9 cellular contexts compared by ENCODE assay signal in genomic region chr2:174573621-174574081, GRCh38. TPM values are rescaled to one million over a fixed set of nuclear protein-coding genes. Genes with fewer than 3 reads are reported as not detected.
DNase-seq lines count a peak whose midpoint lies in the region; ATAC-seq and TF ChIP-seq lines count a peak whose summit lies in the region.
"Had no signal": no experiment of that assay in that cellular context is flagged by ENCODE, and none has a peak within 500 bp of the region (broad histone marks: within the 10 kb centered on the region; RNA-seq: fewer than 3 reads in every experiment).

No MANE protein-coding gene starts in this region.

- peak; percentile 68 for ATAC-seq in CD4-positive, alpha-beta T cell (ENCODE audit: poor library complexity)
- peak; percentile 8 for ATAC-seq in activated naive CD8-positive, alpha-beta T cell treated with anti-CD3 and anti-CD28 coated beads, Interleukin-2, amount 50 U/mL, for 24 hours
- ATAC-seq in HG03354 (IDR thresholded peaks at IDR 0.05; ENCODE audit: poor library complexity, severe bottlenecking, unreplicated experiment) (no peak), HG03378 (IDR thresholded peaks at IDR 0.05; ENCODE audit: unreplicated experiment) (no peak), GM21737 (IDR thresholded peaks at IDR 0.05; ENCODE audit: unreplicated experiment) (no peak)

- H2AK5ac ChIP-seq in mesenchymal stem cell (ENCODE audit: low read length, severe bottlenecking): no peak overlapping the region

- peak; percentile 11 for TF ChIP-seq CTCF in CD4-positive, alpha-beta T cell (IDR thresholded peaks at IDR 0.05)
- peak; percentile 23 for TF ChIP-seq CTCF in RWPE1 (conservative IDR thresholded peaks at IDR 0.05; ENCODE audit: low read depth)

- peak overlapping the region; percentile 1 for H4K91ac ChIP-seq in mesenchymal stem cell (ENCODE audit: low read length)

- no peaks in the 10 kb centered on the region for H3K9me3 ChIP-seq in CD4-positive, alpha-beta T cell (ENCODE audit: control insufficient read depth, low read length)
- H3K9me3 ChIP-seq in mesenchymal stem cell (ENCODE audit: control insufficient read depth, low read length): no peaks in the 10 kb centered on the region

- no peak overlapping the region for H2BK12ac ChIP-seq in mesenchymal stem cell (ENCODE audit: low read length in 2 of 2)

- no peak overlapping the region for H4K8ac ChIP-seq in mesenchymal stem cell (ENCODE audit: low read length)

- no peaks in the 10 kb centered on the region for H3K9me3 Mint-ChIP-seq in CD4-positive, alpha-beta T cell
- no peaks in the 10 kb centered on the region for H3K9me3 Mint-ChIP-seq in activated naive CD8-positive, alpha-beta T cell treated with anti-CD3 and anti-CD28 coated beads, Interleukin-2, amount 50 U/mL, for 24 hours

- H2AFZ ChIP-seq in mesenchymal stem cell (ENCODE audit: low read depth, low read length): no peak overlapping the region

- peaks cover 100% of the 10 kb centered on the region for H3K36me3 Mint-ChIP-seq in CD4-positive, alpha-beta T cell (ENCODE audit: low read depth)
- H3K36me3 Mint-ChIP-seq in activated naive CD8-positive, alpha-beta T cell treated with anti-CD3 and anti-CD28 coated beads, Interleukin-2, amount 50 U/mL, for 24 hours (ENCODE audit: low read depth): peaks cover 80% of the 10 kb centered on the region

- no peak overlapping the region for H2BK5ac ChIP-seq in mesenchymal stem cell (ENCODE audit: low read depth, low read length, poor library complexity, severe bottlenecking)

- no peaks in the 10 kb centered on the region for H3K27me3 Mint-ChIP-seq in CD4-positive, alpha-beta T cell
- H3K27me3 Mint-ChIP-seq in activated naive CD8-positive, alpha-beta T cell treated with anti-CD3 and anti-CD28 coated beads, Interleukin-2, amount 50 U/mL, for 24 hours: no peaks in the 10 kb centered on the region

- no peaks in the 10 kb centered on the region for H3K27me3 ChIP-seq in CD4-positive, alpha-beta T cell (ENCODE audit: control insufficient read depth, insufficient read depth, low read length)
- H3K27me3 ChIP-seq in mesenchymal stem cell (ENCODE audit: control insufficient read depth in 1 of 2, insufficient read depth in 1 of 2, low read length in 2 of 2): no peaks in the 10 kb centered on the region

- no peak overlapping the region for H2BK15ac ChIP-seq in mesenchymal stem cell (ENCODE audit: low read depth, poor library complexity, severe bottlenecking)

- peak overlapping the region; percentile 77 for H3K27ac Mint-ChIP-seq in CD4-positive, alpha-beta T cell
- peak overlapping the region; percentile 84 for H3K27ac Mint-ChIP-seq in activated naive CD8-positive, alpha-beta T cell treated with anti-CD3 and anti-CD28 coated beads, Interleukin-2, amount 50 U/mL, for 24 hours

- H3K4me1 Mint-ChIP-seq in CD4-positive, alpha-beta T cell (ENCODE audit: low read depth): peaks cover 81% of the 10 kb centered on the region
- peaks cover 70% of the 10 kb centered on the region for H3K4me1 Mint-ChIP-seq in activated naive CD8-positive, alpha-beta T cell treated with anti-CD3 and anti-CD28 coated beads, Interleukin-2, amount 50 U/mL, for 24 hours

- H3K4me3 Mint-ChIP-seq in CD4-positive, alpha-beta T cell: peak overlapping the region; percentile 40
- no peak overlapping the region for H3K4me3 Mint-ChIP-seq in activated naive CD8-positive, alpha-beta T cell treated with anti-CD3 and anti-CD28 coated beads, Interleukin-2, amount 50 U/mL, for 24 hours

- no peak overlapping the region for H3K23ac ChIP-seq in mesenchymal stem cell (ENCODE audit: low read length in 2 of 2)

- H3K27ac ChIP-seq in CD4-positive, alpha-beta T cell (ENCODE audit: low read depth, low read length): peak overlapping the region; percentile 48
- H3K27ac ChIP-seq in RWPE1 (peak overlapping the region; percentile 92), mesenchymal stem cell (ENCODE audit: low read length, poor library complexity, severe bottlenecking) (no peak overlapping the region)
- H3K27ac ChIP-seq: C4-2B had no signal

- H3K14ac ChIP-seq in mesenchymal stem cell (ENCODE audit: low read length in 2 of 2): no peak overlapping the region

- intact Hi-C loops in CD4-positive, alpha-beta T cell (cut with DNase I, micrococcal nuclease): no loop called here

- peaks cover 3% of the 10 kb centered on the region for H3K79me1 ChIP-seq in mesenchymal stem cell (replicated peaks; ENCODE audit: low read length, poor library complexity, severe bottlenecking)

- no peaks in the 10 kb centered on the region for H3K4me1 ChIP-seq in mesenchymal stem cell (ENCODE audit: control insufficient read depth, insufficient read depth, low read depth, low read length)

- H3K18ac ChIP-seq in mesenchymal stem cell (ENCODE audit: low read depth in 1 of 2, low read length in 2 of 2): no peak overlapping the region

- peak overlapping the region in 1 of 2 experiments; percentile 58 for H3K4ac ChIP-seq in mesenchymal stem cell (ENCODE audit: low read depth in 1 of 2, low read length in 2 of 2)

- WGBS in mesenchymal stem cell: 94% methylated on average over 5 of the region's 6 CpGs

- H3K9ac ChIP-seq in mesenchymal stem cell (ENCODE audit: low read length): no peak overlapping the region

- peaks cover 24 to 88% of the 10 kb centered on the region in 2 experiments for H3K36me3 ChIP-seq in mesenchymal stem cell (ENCODE audit: control insufficient read depth in 1 of 2, insufficient read depth in 2 of 2, low read depth in 1 of 2, low read length in 2 of 2)

- CTCF ChIA-PET in CD4-positive, alpha-beta T cell (lab: Charles Lee): interaction anchor here (0.6 to 12.2 kb wide), 5 partner anchors 13 to 110 kb away, joined by 3 to 243 read pairs (median 4); partner anchors contain the start of gene WIPF1
- CTCF ChIA-PET in RWPE1 (lab: Yijun Ruan, JAX): interaction anchor here (0.7 kb wide), 1 partner anchor 111 kb away, joined by 3 read pairs; no protein-coding TSS in a partner anchor

- DNase-seq in CD4-positive, alpha-beta T cell: peak in 5 of 10 experiments; percentile 26 to 52 (median 33)
- DNase-seq in RWPE1 (ENCODE audit: low spot score) (no peak), mesenchymal stem cell (no peak), mucosa of gallbladder (ENCODE audit: low spot score) (no peak)
- DNase-seq in activated naive CD8-positive, alpha-beta T cell treated with anti-CD3 and anti-CD28 coated beads, Interleukin-2, amount 50 U/mL, for 24 hours: no peak

- no peak overlapping the region for H3K4me3 ChIP-seq in mesenchymal stem cell (ENCODE audit: insufficient read depth in 1 of 2, low read depth in 1 of 2, low read length in 2 of 2)

- POLR2A ChIA-PET in CD4-positive, alpha-beta T cell (lab: Charles Lee): interaction anchor here (0.8 to 3.6 kb wide), 6 partner anchors 9 to 61 kb away, joined by 3 to 10 read pairs (median 4); no protein-coding TSS in a partner anchor
- POLR2A ChIA-PET in RWPE1 (lab: Yijun Ruan, JAX; ENCODE audit: low non-redundant PET): no interaction called here

- H2BK120ac ChIP-seq in mesenchymal stem cell (ENCODE audit: low read depth, low read length): no peak overlapping the region

- H3K4me2 ChIP-seq in mesenchymal stem cell (ENCODE audit: low read length, poor library complexity, severe bottlenecking): no peak overlapping the region

RNA-seq across cellular contexts. Expression of gene WIPF1, which starts 24.0 kb away (rescaled TPM):
- total RNA-seq in CD4-positive, alpha-beta T cell: 100 to 1,000 TPM; 237 to 264 TPM
- polyA plus RNA-seq in mesenchymal stem cell (2013, experiment 1 of 2): 52.6 TPM
- polyA plus RNA-seq in mesenchymal stem cell (2013, experiment 2 of 2): 53.6 TPM
- total RNA-seq in mucosa of gallbladder: 64.9 TPM

Comparison
In these comparisons a context has a peak if more than half of its experiments do, and no peak if none do; other contexts are left out.
1. ATAC-seq: peak in CD4-positive, alpha-beta T cell (single experiment) and activated naive CD8-positive, alpha-beta T cell treated with anti-CD3 and anti-CD28 coated beads, Interleukin-2, amount 50 U/mL, for 24 hours (single experiment); none in HG03354 (single experiment), HG03378 (single experiment) and GM21737 (single experiment).